In the genomic region with DNA sequence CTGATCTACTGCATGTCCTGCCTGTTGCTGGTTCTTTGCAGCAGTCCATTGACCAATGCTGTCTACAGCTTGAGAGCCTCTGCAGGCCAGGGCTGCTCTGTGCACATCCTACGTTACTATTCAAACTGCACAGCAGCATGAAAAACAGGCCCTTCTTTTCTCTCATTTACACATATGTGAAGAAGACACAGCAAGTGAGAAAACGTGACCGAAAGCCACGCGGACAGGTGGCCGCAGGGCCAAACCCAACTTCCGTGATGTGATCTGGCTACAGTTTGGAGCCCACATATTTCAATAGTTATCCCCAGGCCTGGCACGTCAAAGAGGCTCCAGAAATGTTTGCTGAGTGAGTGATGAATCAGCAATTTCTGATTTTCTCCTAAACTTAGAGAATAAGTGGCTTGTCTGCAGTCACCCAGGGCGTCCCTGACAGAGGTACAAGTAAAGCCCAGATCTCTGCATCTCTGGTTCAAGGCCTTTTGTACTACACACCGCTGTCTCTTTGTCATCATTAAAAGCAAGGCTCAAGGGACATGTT, we compare ENCODE assay signal across 2 cellular contexts.
TF ChIP-seq lines count a peak whose summit lies in the region.

No MANE protein-coding gene starts in this region.

TF ChIP-seq in A549, 52 proteins besides CTCF, POLR2A, EP300 and RAD21:
- TF ChIP-seq MAFK (IDR thresholded peaks at IDR 0.05; ENCODE audit: partially characterized antibody) = peak; percentile 90
- TF ChIP-seq, protein P1, sequence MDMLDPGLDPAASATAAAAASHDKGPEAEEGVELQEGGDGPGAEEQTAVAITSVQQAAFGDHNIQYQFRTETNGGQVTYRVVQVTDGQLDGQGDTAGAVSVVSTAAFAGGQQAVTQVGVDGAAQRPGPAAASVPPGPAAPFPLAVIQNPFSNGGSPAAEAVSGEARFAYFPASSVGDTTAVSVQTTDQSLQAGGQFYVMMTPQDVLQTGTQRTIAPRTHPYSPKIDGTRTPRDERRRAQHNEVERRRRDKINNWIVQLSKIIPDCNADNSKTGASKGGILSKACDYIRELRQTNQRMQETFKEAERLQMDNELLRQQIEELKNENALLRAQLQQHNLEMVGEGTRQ (IDR thresholded peaks at IDR 0.05) = no peak
TF ChIP-seq in A549: peak in this region for 1.

TF ChIP-seq in GM12878, 131 proteins besides CTCF, POLR2A, EP300 and RAD21:
- TF ChIP-seq KAT2A (conservative IDR thresholded peaks at IDR 0.05; ENCODE audit: control insufficient read depth, low read depth, low read length) (no peak), ZBTB11 (CRISPR knock-in tag; IDR thresholded peaks at IDR 0.05) (no peak), PAX5 (IDR thresholded peaks at IDR 0.05; ENCODE audit: borderline replicate concordance, low read depth, low read length) (no peak), TCF12 (IDR thresholded peaks at IDR 0.05; ENCODE audit: low read depth, low read length) (0 out of 2 replicates have a peak, but pooled peaks have one; percentile 32), BACH1 (IDR thresholded peaks at IDR 0.05; ENCODE audit: borderline replicate concordance) (0 out of 2 replicates have a peak, but pooled peaks have one; percentile 43), STAT3 (IDR thresholded peaks at IDR 0.05; ENCODE audit: low read depth, low read length) (no peak), MYB (IDR thresholded peaks at IDR 0.05; ENCODE audit: borderline replicate concordance, low read depth, low read length) (no peak), REST (IDR thresholded peaks at IDR 0.05; ENCODE audit: low read depth, low read length) (no peak), MTA3 (IDR thresholded peaks at IDR 0.05; ENCODE audit: borderline replicate concordance, low read length) (no peak), IKZF1 (conservative IDR thresholded peaks at IDR 0.05) (no peak), TCF3 (IDR thresholded peaks at IDR 0.05; ENCODE audit: borderline replicate concordance, insufficient read depth, low read depth, low read length) (0 out of 2 replicates have a peak, but pooled peaks have one; percentile 67), BHLHE40 (IDR thresholded peaks at IDR 0.05; ENCODE audit: borderline replicate concordance in 1 of 2, low read depth in 2 of 2, low read length in 1 of 2) (peak; percentile 45 to 90), YBX1 (IDR thresholded peaks at IDR 0.05) (no peak), RUNX3 (IDR thresholded peaks at IDR 0.05; ENCODE audit: low read length) (peak; percentile 67), NFXL1 (IDR thresholded peaks at IDR 0.05; ENCODE audit: borderline replicate concordance) (no peak)
- TF ChIP-seq, protein P2, sequence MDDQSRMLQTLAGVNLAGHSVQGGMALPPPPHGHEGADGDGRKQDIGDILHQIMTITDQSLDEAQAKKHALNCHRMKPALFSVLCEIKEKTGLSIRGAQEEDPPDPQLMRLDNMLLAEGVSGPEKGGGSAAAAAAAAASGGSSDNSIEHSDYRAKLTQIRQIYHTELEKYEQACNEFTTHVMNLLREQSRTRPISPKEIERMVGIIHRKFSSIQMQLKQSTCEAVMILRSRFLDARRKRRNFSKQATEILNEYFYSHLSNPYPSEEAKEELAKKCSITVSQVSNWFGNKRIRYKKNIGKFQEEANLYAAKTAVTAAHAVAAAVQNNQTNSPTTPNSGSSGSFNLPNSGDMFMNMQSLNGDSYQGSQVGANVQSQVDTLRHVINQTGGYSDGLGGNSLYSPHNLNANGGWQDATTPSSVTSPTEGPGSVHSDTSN (IDR thresholded peaks at IDR 0.05; ENCODE audit: insufficient replicate concordance, low read depth, low read length) = no peak
- TF ChIP-seq, protein P3, sequence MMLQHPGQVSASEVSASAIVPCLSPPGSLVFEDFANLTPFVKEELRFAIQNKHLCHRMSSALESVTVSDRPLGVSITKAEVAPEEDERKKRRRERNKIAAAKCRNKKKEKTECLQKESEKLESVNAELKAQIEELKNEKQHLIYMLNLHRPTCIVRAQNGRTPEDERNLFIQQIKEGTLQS (IDR thresholded peaks at IDR 0.05; ENCODE audit: borderline replicate concordance, extremely low read depth, low read depth, low read length) = no peak
